ENCODE assay signal across 1 cellular context in the genomic region with DNA sequence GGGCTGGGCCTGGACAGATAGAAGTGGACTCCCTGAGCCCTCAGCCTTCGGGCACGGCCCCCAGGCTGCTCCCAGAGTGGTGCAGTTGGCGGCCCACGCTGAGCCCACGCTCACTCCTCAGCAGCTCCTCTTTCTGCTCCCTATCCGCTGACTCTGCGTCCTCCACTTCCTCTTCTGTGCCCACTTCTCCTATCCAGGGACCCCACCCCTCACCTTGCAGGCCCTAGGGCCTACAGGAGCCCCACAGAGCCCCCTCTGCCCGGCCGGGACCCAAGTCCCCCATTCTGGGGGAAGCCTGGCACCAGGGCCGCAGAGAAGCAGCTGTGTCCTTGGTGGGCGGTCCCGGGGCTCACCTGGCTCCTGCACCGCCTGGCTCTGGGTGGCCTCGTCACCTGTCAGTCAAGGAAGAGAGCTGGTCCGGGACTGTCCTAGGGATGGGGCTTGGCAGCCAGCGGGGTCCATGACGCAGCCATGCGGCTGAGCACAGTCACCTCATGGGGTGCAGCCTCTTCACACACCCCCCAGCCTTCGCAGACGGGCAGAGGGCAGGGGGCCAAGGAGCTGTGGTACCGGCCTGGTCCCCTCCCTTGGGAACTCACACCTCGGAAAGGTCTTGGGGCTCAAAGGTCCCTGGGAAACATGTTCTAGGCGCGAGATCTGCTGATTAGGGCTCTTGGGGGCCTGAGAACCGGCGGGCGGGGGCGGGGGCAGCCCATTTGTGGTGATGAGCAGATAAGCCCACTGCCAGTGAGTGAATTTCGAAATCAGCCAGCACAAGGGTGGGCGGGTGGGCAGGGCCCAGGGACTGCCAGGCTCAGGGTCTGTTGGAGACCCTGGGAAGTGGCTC.
TF ChIP-seq lines count a peak whose summit lies in the region.

No MANE protein-coding gene starts in this region.

TF ChIP-seq in GM12878, 131 proteins besides CTCF, POLR2A, EP300 and RAD21 (continued from another document):
- TF ChIP-seq NKRF (conservative IDR thresholded peaks at IDR 0.05) (no peak), SREBF2 (IDR thresholded peaks at IDR 0.05; ENCODE audit: low read length) (no peak), NRF1 (conservative IDR thresholded peaks at IDR 0.05; ENCODE audit: low read depth, low read length) (no peak), ELK1 (IDR thresholded peaks at IDR 0.05; ENCODE audit: low read depth, low read length) (no peak)
